13 cellular contexts compared by ENCODE assay signal in the genomic region with DNA sequence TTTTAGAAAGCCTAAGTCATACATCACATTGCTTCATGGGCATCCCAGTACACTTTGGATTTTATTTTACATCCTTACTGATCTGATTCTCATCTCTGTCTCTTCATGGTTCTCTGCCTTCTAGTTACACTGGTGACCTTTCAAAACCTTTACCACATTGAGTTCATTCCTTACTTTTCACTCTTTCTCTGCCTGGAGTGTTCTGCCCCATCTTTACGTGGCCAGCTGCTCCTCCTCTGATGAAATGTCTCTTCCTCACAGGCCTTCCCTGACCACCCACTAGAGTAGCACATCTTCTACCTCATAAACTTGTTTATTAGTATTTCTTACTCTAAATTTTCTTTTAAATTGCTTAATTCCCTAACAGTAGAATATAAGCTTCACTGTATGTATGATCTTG. TPM values are rescaled to one million over a fixed set of nuclear protein-coding genes. Genes with fewer than 3 reads are reported as not detected.
DNase-seq lines count a peak whose midpoint lies in the region; ATAC-seq lines count a peak whose summit lies in the region.
"Had no signal": no experiment of that assay in that cellular context is flagged by ENCODE, and none has a peak within 500 bp of the region (broad histone marks: within the 10 kb centered on the region; RNA-seq: fewer than 3 reads in every experiment).

No MANE protein-coding gene starts in this region.

- intact Hi-C loops in sciatic nerve (cut with DNase I): no loop called here

- DNase-seq in activated naive CD4-positive, alpha-beta T cell treated with Interleukin-2 at 50 U/mL for 16 hours: no peak
- DNase-seq in T-helper 17 cell (no peak), immature natural killer cell (no peak), hepatic stellate cell (ENCODE audit: low spot score) (no peak), sciatic nerve (ENCODE audit: low spot score) (no peak), NCI-H69 (lab: John Stamatoyannopoulos, UW) (no peak)
- no peak for DNase-seq in stimulated activated naive B cell treated with anti-CD40 and anti-IgM and Interleukin-4, amounts not matched to agents 10 μg/mL and 1 μg/mL and 100 μg/mL, for 72 hours
- DNase-seq: H7, lower lobe of right lung, NCI-H1417, NCI-H446, WERI-Rb-1 had no signal

- no peaks in the 10 kb centered on the region for H3K9me3 Mint-ChIP-seq in activated naive CD4-positive, alpha-beta T cell treated with anti-CD3 and anti-CD28 coated beads, Interleukin-2, amount 50 U/mL, for 24 hours
- H3K9me3 Mint-ChIP-seq in immature natural killer cell: no peaks in the 10 kb centered on the region
- peaks cover 0 to 1% of the 10 kb centered on the region in 2 donors for H3K9me3 Mint-ChIP-seq in stimulated activated naive B cell treated with anti-CD40 and anti-IgM and Interleukin-4, amounts not matched to agents 10 μg/mL and 1 μg/mL and 100 μg/mL, for 72 hours

- peaks cover 2% of the 10 kb centered on the region for H3K36me3 Mint-ChIP-seq in activated naive CD4-positive, alpha-beta T cell treated with anti-CD3 and anti-CD28 coated beads, Interleukin-2, amount 50 U/mL, for 24 hours
- H3K36me3 Mint-ChIP-seq in T-helper 17 cell (ENCODE audit: low read depth) (no peaks in the 10 kb centered on the region), immature natural killer cell (no peaks in the 10 kb centered on the region)
- peaks cover 8 to 17% of the 10 kb centered on the region in 2 donors for H3K36me3 Mint-ChIP-seq in stimulated activated naive B cell treated with anti-CD40 and anti-IgM and Interleukin-4, amounts not matched to agents 10 μg/mL and 1 μg/mL and 100 μg/mL, for 72 hours

- peak overlapping the region; percentile 4 for H3K4me3 Mint-ChIP-seq in activated naive CD4-positive, alpha-beta T cell treated with anti-CD3 and anti-CD28 coated beads, Interleukin-2, amount 50 U/mL, for 24 hours
- H3K4me3 Mint-ChIP-seq in T-helper 17 cell (peak overlapping the region; percentile 5), immature natural killer cell (peak overlapping the region in 3 of 5 donors; percentile 30 to 43 (median 33))
- peak overlapping the region in 1 of 2 donors; percentile 1 for H3K4me3 Mint-ChIP-seq in stimulated activated naive B cell treated with anti-CD40 and anti-IgM and Interleukin-4, amounts not matched to agents 10 μg/mL and 1 μg/mL and 100 μg/mL, for 72 hours

- H3K27me3 Mint-ChIP-seq in activated naive CD4-positive, alpha-beta T cell treated with anti-CD3 and anti-CD28 coated beads, Interleukin-2, amount 50 U/mL, for 24 hours: no peaks in the 10 kb centered on the region
- H3K27me3 Mint-ChIP-seq in T-helper 17 cell (no peaks in the 10 kb centered on the region), immature natural killer cell (ENCODE audit: low read depth in 3 of 3) (peaks cover 0 to 5% (median 2%) of the 10 kb centered on the region in 3 donors)
- no peaks in the 10 kb centered on the region for H3K27me3 Mint-ChIP-seq in stimulated activated naive B cell treated with anti-CD40 and anti-IgM and Interleukin-4, amounts not matched to agents 10 μg/mL and 1 μg/mL and 100 μg/mL, for 72 hours

- no peak for ATAC-seq in T-helper 17 cell
- peak in 1 of 2 donors; percentile 46 for ATAC-seq in stimulated activated naive B cell treated with anti-CD40 and anti-IgM and Interleukin-4, amounts not matched to agents 10 μg/mL and 1 μg/mL and 100 μg/mL, for 72 hours (replicated peaks)
- no peak for ATAC-seq in sciatic nerve
- ATAC-seq: lower lobe of right lung had no signal

- H3K4me1 Mint-ChIP-seq in activated naive CD4-positive, alpha-beta T cell treated with anti-CD3 and anti-CD28 coated beads, Interleukin-2, amount 50 U/mL, for 24 hours: peaks cover 95% of the 10 kb centered on the region
- H3K4me1 Mint-ChIP-seq in T-helper 17 cell: peaks cover 58% of the 10 kb centered on the region
- H3K4me1 Mint-ChIP-seq in immature natural killer cell: peaks cover 93 to 99% of the 10 kb centered on the region in 2 donors
- H3K4me1 Mint-ChIP-seq in stimulated activated naive B cell treated with anti-CD40 and anti-IgM and Interleukin-4, amounts not matched to agents 10 μg/mL and 1 μg/mL and 100 μg/mL, for 72 hours: peaks cover 44 to 90% of the 10 kb centered on the region in 2 donors

- H3K27ac Mint-ChIP-seq in activated naive CD4-positive, alpha-beta T cell treated with anti-CD3 and anti-CD28 coated beads, Interleukin-2, amount 50 U/mL, for 24 hours: no peak overlapping the region
- H3K27ac Mint-ChIP-seq in T-helper 17 cell (peak overlapping the region; percentile 62), immature natural killer cell (peak overlapping the region; percentile 0 to 77 (median 24))
- peak overlapping the region; percentile 57 for H3K27ac Mint-ChIP-seq in stimulated activated naive B cell treated with anti-CD40 and anti-IgM and Interleukin-4, amounts not matched to agents 10 μg/mL and 1 μg/mL and 100 μg/mL, for 72 hours

- H3K9me3 ChIP-seq in T-helper 17 cell (ENCODE audit: control insufficient read depth, low read length, poor library complexity, severe bottlenecking): no peaks in the 10 kb centered on the region
- H3K9me3 ChIP-seq: lower lobe of right lung had no signal

RNA-seq across cellular contexts. Expression of gene CTNNB1, which starts 17.7 kb away (rescaled TPM):
- total RNA-seq in T-helper 17 cell (100 to 1,000 TPM; 161 to 177 TPM), sciatic nerve (457 TPM)
- 10 to 100 TPM; 35.4 to 85.5 (median 70.4) TPM for polyA plus RNA-seq in immature natural killer cell
